ENCODE assay signal across 16 cellular contexts in genomic region chr1:244672961-244673695, GRCh38. TPM values are rescaled to one million over a fixed set of nuclear protein-coding genes. Genes with fewer than 3 reads are reported as not detected.
A peak's percentile ranks its signal among the peaks of the same experiment; 100 is the strongest.
DNase-seq lines count a peak whose midpoint lies in the region; TF ChIP-seq lines count a peak whose summit lies in the region.
"Had no signal": no experiment of that assay in that cellular context is flagged by ENCODE, and none has a peak within 500 bp of the region (broad histone marks: within the 10 kb centered on the region; RNA-seq: fewer than 3 reads in every experiment).

No MANE protein-coding gene starts in this region.

- H3K4me2 ChIP-seq in skeletal muscle satellite cell (ENCODE audit: low read length) = peak overlapping the region; percentile 76

- DNase-seq in G401 (ENCODE audit: low spot score) (peak; percentile 87), astrocyte of the spinal cord (ENCODE audit: low read depth, low spot score) (peak; percentile 39), right atrium auricular region (ENCODE audit: low spot score) (no peak), SHP77 (lab: John Stamatoyannopoulos, UW) (no peak), NCI-H146 (lab: John Stamatoyannopoulos, UW) (no peak), NCI-H1105 treated with DMSO at 0.1 percent for 48 hours (lab: John Stamatoyannopoulos, UW) (no peak)
- no peak for DNase-seq in activated CD4-positive, alpha-beta T cell treated with anti-CD3 and anti-CD28 coated beads, Interleukin-2, amount 50 U/mL, for 4 hours
- DNase-seq: activated CD4-positive, alpha-beta T cell treated with anti-CD3 and anti-CD28 coated beads for 4 hours; activated naive CD4-positive, alpha-beta T cell treated with anti-CD3 and anti-CD28 coated beads for 36 hours; COR-L47; endodermal cell; NCI-H510A treated with DMSO at 0.1 percent for 48 hours; stimulated activated CD4-positive, alpha-beta T cell treated with anti-CD3 and anti-CD28 coated beads, Interleukin-4, amount 100 ng/mL, for 4 hours had no signal

- peak overlapping the region; percentile 50 to 85 for H3K27ac ChIP-seq in right atrium auricular region
- H3K27ac ChIP-seq: suprapubic skin had no signal

- H3K9me3 ChIP-seq in right atrium auricular region (no peaks in the 10 kb centered on the region), skeletal muscle satellite cell (replicated peaks; ENCODE audit: low read length) (no peaks in the 10 kb centered on the region)
- H3K9me3 ChIP-seq: suprapubic skin had no signal

- H3K4me3 ChIP-seq in astrocyte of the spinal cord (ENCODE audit: low read depth, low read length) = no peak overlapping the region
- peak overlapping the region in 1 of 2 donors; percentile 1 for H3K4me3 ChIP-seq in right atrium auricular region
- H3K4me3 ChIP-seq in skeletal muscle satellite cell (ENCODE audit: low read length) = peak overlapping the region; percentile 41
- H3K4me3 ChIP-seq: GM12878, suprapubic skin had no signal

- H3K36me3 ChIP-seq in right atrium auricular region (no peaks in the 10 kb centered on the region), skeletal muscle satellite cell (ENCODE audit: insufficient read depth, low read length) (no peaks in the 10 kb centered on the region)
- H3K36me3 ChIP-seq: suprapubic skin had no signal

- in situ Hi-C loops in G401 (cut with HindIII; ENCODE audit: low sequenced_read_pairs) = no loop called here
- in situ Hi-C loops in astrocyte of the spinal cord (cut with HindIII; ENCODE audit: low sequenced_read_pairs) = no loop called here

- H3K4me1 ChIP-seq in right atrium auricular region (peaks cover 0 to 36% of the 10 kb centered on the region in 2 donors), skeletal muscle satellite cell (ENCODE audit: control insufficient read depth, insufficient read depth, low read length) (peaks cover 39% of the 10 kb centered on the region)
- H3K4me1 ChIP-seq: suprapubic skin had no signal

- TF ChIP-seq CTCF in astrocyte of the spinal cord (IDR thresholded peaks at IDR 0.05; ENCODE audit: low read depth, low read length) (no peak), right atrium auricular region (IDR thresholded peaks at IDR 0.05) (no peak)

- H3K27me3 ChIP-seq in right atrium auricular region = no peaks in the 10 kb centered on the region
- H3K27me3 ChIP-seq in skeletal muscle satellite cell (ENCODE audit: control insufficient read depth, insufficient read depth, low read length) = no peaks in the 10 kb centered on the region
- H3K27me3 ChIP-seq: suprapubic skin had no signal

- peak overlapping the region; percentile 50 for H3K9ac ChIP-seq in skeletal muscle satellite cell (ENCODE audit: low read depth, low read length)

RNA-seq across cellular contexts. Expression of gene DESI2, which starts 20.2 kb away (rescaled TPM):
- 64.6 and 103 TPM in 2 replicates for total RNA-seq in G401 (2014; rRNA removed; shearing (Covaris generic))
- 10 to 100 TPM; 26.8 to 29.1 TPM for total RNA-seq in right atrium auricular region
- 32.7 and 36.9 TPM in 2 replicates for total RNA-seq in skeletal muscle satellite cell (2012; rRNA removed)

Comparison
In these comparisons a context has a peak if more than half of its experiments do, and no peak if none do; other contexts are left out.
1. DNase-seq: peak in G401 (single experiment) and astrocyte of the spinal cord (single experiment); none in right atrium auricular region (single experiment), activated CD4-positive, alpha-beta T cell treated with anti-CD3 and anti-CD28 coated beads, Interleukin-2, amount 50 U/mL, for 4 hours (0 of 2), SHP77 (0 of 2), NCI-H146 (single experiment) and NCI-H1105 treated with DMSO at 0.1 percent for 48 hours (single experiment).